In the genomic region with DNA sequence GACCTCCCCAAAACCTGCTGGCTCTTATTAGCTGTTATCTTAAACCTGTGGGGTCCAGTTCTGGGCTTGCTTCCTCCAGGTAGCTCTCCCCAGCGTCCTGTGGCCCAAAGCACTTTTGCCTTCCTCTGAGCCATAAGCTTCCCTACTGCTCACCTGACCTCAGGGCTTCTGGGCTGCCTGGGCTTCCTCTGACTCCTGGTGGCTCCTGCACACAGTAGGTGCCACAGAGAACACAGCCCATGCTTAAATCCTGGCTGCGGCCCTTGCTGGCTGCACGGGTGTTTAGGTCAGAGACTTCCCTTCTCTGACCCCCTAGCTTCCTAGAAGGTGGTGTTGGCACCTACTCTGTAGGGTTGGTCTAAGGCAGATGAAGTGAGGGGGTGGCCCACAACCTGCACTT, we compare ENCODE assay signal across 2 cellular contexts.
TF ChIP-seq lines count a peak whose summit lies in the region.

No MANE protein-coding gene starts in this region.

TF ChIP-seq in HepG2, 621 proteins besides CTCF, POLR2A, EP300 and RAD21:
- no peak for TF ChIP-seq IKZF1 (IDR thresholded peaks at IDR 0.05)
- no peak for TF ChIP-seq TAF15 (IDR thresholded peaks at IDR 0.05; ENCODE audit: low read depth, low read length, poor library complexity, severe bottlenecking)
- no peak for TF ChIP-seq ZNF564 (CRISPR knock-in tag; IDR thresholded peaks at IDR 0.05)
- TF ChIP-seq ZNF296 (CRISPR knock-in tag; conservative IDR thresholded peaks at IDR 0.05): no peak
- no peak for TF ChIP-seq ATRX (CRISPR knock-in tag; IDR thresholded peaks at IDR 0.05; ENCODE audit: borderline replicate concordance)
- no peak for TF ChIP-seq ZNF335 (CRISPR knock-in tag; IDR thresholded peaks at IDR 0.05)
- no peak for TF ChIP-seq SMAD3 (CRISPR knock-in tag; IDR thresholded peaks at IDR 0.05)
- TF ChIP-seq KDM4B (CRISPR knock-in tag; IDR thresholded peaks at IDR 0.05): no peak
- no peak for TF ChIP-seq NFIB (CRISPR knock-in tag; IDR thresholded peaks at IDR 0.05; ENCODE audit: borderline replicate concordance)
- no peak for TF ChIP-seq NR2C2 (CRISPR knock-in tag; IDR thresholded peaks at IDR 0.05; ENCODE audit: borderline replicate concordance)
- TF ChIP-seq AGO2 (optimal IDR thresholded peaks at IDR 0.05; ENCODE audit: low read depth, low read length): no peak
- no peak for TF ChIP-seq HNRNPL (IDR thresholded peaks at IDR 0.05; ENCODE audit: low read depth, low read length)
- TF ChIP-seq ZNF652 (CRISPR knock-in tag; IDR thresholded peaks at IDR 0.05; ENCODE audit: borderline replicate concordance, low read depth): no peak
- TF ChIP-seq NAIF1 (CRISPR knock-in tag; IDR thresholded peaks at IDR 0.05; ENCODE audit: borderline replicate concordance): no peak
- TF ChIP-seq DNMT3B (CRISPR knock-in tag; conservative IDR thresholded peaks at IDR 0.05): no peak
- TF ChIP-seq, protein P1, sequence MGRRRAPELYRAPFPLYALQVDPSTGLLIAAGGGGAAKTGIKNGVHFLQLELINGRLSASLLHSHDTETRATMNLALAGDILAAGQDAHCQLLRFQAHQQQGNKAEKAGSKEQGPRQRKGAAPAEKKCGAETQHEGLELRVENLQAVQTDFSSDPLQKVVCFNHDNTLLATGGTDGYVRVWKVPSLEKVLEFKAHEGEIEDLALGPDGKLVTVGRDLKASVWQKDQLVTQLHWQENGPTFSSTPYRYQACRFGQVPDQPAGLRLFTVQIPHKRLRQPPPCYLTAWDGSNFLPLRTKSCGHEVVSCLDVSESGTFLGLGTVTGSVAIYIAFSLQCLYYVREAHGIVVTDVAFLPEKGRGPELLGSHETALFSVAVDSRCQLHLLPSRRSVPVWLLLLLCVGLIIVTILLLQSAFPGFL (CRISPR knock-in tag; IDR thresholded peaks at IDR 0.05): no peak
- TF ChIP-seq ZNF619 (CRISPR knock-in tag; IDR thresholded peaks at IDR 0.05): no peak
- TF ChIP-seq GATA4 (IDR thresholded peaks at IDR 0.05; ENCODE audit: borderline replicate concordance, low read depth): no peak
- TF ChIP-seq ZNF431 (CRISPR knock-in tag; IDR thresholded peaks at IDR 0.05; ENCODE audit: borderline replicate concordance, low read depth): no peak
- no peak for TF ChIP-seq ZSCAN25 (CRISPR knock-in tag; IDR thresholded peaks at IDR 0.05)
TF ChIP-seq in HepG2: peak in this region for 0.

TF ChIP-seq in endothelial cell of umbilical vein, 7 proteins besides CTCF, POLR2A, EP300 and RAD21:
- TF ChIP-seq GATA2 (IDR thresholded peaks at IDR 0.05; ENCODE audit: insufficient read depth, insufficient read length, low read depth, low read length) (no peak), EZH2 (IDR thresholded peaks at IDR 0.05; ENCODE audit: borderline replicate concordance, low read depth, low read length, severe bottlenecking) (no peak), POLR2AphosphoS5 (IDR thresholded peaks at IDR 0.05; ENCODE audit: insufficient read depth, low read depth, low read length) (no peak), MYC (IDR thresholded peaks at IDR 0.05; ENCODE audit: low read depth, low read length) (no peak), FOS (IDR thresholded peaks at IDR 0.05; ENCODE audit: borderline replicate concordance, insufficient read depth, low read length) (no peak), JUN (IDR thresholded peaks at IDR 0.05; ENCODE audit: borderline replicate concordance, insufficient read depth, insufficient read length, low read depth) (no peak)
- TF ChIP-seq, protein P2, sequence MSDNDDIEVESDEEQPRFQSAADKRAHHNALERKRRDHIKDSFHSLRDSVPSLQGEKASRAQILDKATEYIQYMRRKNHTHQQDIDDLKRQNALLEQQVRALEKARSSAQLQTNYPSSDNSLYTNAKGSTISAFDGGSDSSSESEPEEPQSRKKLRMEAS (IDR thresholded peaks at IDR 0.05; ENCODE audit: insufficient read depth, insufficient read length): no peak
